1 cellular context compared by ENCODE assay signal in the genomic region with DNA sequence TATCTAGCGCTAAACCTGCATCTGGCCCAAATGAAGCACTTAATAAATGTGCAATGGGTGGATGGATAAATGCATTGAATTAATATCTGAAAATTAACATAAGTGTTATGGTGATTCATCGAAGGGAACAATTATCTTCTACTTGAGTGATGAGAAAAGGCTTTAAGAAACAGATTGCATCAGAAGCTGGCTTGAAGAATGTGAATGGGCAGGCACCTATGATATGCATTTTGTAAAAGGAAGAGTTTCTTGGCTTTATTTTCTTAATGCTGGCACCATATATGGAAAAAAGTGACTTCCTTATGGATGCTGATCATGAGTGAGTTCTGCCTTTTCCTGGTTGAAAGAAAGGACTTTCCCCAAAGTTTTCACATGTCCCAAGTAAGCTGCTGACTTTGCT.
TF ChIP-seq lines count a peak whose summit lies in the region.

No MANE protein-coding gene starts in this region.

TF ChIP-seq in SK-N-SH, 30 proteins besides CTCF, POLR2A, EP300 and RAD21 (continued from another document):
- TF ChIP-seq, protein P1, sequence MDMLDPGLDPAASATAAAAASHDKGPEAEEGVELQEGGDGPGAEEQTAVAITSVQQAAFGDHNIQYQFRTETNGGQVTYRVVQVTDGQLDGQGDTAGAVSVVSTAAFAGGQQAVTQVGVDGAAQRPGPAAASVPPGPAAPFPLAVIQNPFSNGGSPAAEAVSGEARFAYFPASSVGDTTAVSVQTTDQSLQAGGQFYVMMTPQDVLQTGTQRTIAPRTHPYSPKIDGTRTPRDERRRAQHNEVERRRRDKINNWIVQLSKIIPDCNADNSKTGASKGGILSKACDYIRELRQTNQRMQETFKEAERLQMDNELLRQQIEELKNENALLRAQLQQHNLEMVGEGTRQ (IDR thresholded peaks at IDR 0.05; ENCODE audit: borderline replicate concordance, low read depth, low read length), result no peak
- TF ChIP-seq, protein P2, sequence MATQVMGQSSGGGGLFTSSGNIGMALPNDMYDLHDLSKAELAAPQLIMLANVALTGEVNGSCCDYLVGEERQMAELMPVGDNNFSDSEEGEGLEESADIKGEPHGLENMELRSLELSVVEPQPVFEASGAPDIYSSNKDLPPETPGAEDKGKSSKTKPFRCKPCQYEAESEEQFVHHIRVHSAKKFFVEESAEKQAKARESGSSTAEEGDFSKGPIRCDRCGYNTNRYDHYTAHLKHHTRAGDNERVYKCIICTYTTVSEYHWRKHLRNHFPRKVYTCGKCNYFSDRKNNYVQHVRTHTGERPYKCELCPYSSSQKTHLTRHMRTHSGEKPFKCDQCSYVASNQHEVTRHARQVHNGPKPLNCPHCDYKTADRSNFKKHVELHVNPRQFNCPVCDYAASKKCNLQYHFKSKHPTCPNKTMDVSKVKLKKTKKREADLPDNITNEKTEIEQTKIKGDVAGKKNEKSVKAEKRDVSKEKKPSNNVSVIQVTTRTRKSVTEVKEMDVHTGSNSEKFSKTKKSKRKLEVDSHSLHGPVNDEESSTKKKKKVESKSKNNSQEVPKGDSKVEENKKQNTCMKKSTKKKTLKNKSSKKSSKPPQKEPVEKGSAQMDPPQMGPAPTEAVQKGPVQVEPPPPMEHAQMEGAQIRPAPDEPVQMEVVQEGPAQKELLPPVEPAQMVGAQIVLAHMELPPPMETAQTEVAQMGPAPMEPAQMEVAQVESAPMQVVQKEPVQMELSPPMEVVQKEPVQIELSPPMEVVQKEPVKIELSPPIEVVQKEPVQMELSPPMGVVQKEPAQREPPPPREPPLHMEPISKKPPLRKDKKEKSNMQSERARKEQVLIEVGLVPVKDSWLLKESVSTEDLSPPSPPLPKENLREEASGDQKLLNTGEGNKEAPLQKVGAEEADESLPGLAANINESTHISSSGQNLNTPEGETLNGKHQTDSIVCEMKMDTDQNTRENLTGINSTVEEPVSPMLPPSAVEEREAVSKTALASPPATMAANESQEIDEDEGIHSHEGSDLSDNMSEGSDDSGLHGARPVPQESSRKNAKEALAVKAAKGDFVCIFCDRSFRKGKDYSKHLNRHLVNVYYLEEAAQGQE (IDR thresholded peaks at IDR 0.05; ENCODE audit: low read depth, low read length), result no peak
- TF ChIP-seq NRF1 (IDR thresholded peaks at IDR 0.05; ENCODE audit: low read depth, low read length) (no peak), FOSL2 (IDR thresholded peaks at IDR 0.05; ENCODE audit: borderline replicate concordance, low read depth) (no peak), TCF12 (IDR thresholded peaks at IDR 0.05) (no peak)
